Comparison of ENCODE assay signal across 11 cellular contexts in genomic region chr9:114383866-114384231, GRCh38. TPM values are rescaled to one million over a fixed set of nuclear protein-coding genes. Genes with fewer than 3 reads are reported as not detected.
DNase-seq lines count a peak whose midpoint lies in the region; ATAC-seq and TF ChIP-seq lines count a peak whose summit lies in the region.
"Had no signal": no experiment of that assay in that cellular context is flagged by ENCODE, and none has a peak within 500 bp of the region (broad histone marks: within the 10 kb centered on the region; RNA-seq: fewer than 3 reads in every experiment).

No MANE protein-coding gene starts in this region.

- H3K27me3 Mint-ChIP-seq in dendritic cell treated with granulocyte-macrophage colony-stimulating factor and Interleukin-4, amounts not matched to agents 40 ng/mL and 50 ng/mL, for 4 days = no peaks in the 10 kb centered on the region

- H3K27ac ChIP-seq in DND-41 (ENCODE audit: low read length) (peak overlapping the region; percentile 91), Karpas-422 (ENCODE audit: low read length) (peak overlapping the region; percentile 97), psoas muscle (peak overlapping the region; percentile 41), foreskin keratinocyte (no peak overlapping the region)

- no peaks in the 10 kb centered on the region for H3K9me2 ChIP-seq in Karpas-422 (replicated peaks; ENCODE audit: insufficient read depth, low read length)

- H3K4me3 ChIP-seq in DND-41 (ENCODE audit: low read depth in 1 of 2, low read length in 2 of 2) (peak overlapping the region in 1 of 2 experiments; percentile 33; a peak in 1 of 4 replicates), Karpas-422 (ENCODE audit: low read length) (peak overlapping the region; percentile 85), psoas muscle (no peak overlapping the region)

- H2AFZ ChIP-seq in DND-41 (ENCODE audit: low read depth, low read length) (no peak overlapping the region), Karpas-422 (ENCODE audit: low read length) (no peak overlapping the region)

- 57 to 75% (median 64%) methylated on average over 6 of the region's 6 CpGs for WGBS in psoas muscle, 3 donors

- peak overlapping the region; percentile 69 for H3K4me3 Mint-ChIP-seq in dendritic cell treated with granulocyte-macrophage colony-stimulating factor and Interleukin-4, amounts not matched to agents 40 ng/mL and 50 ng/mL, for 4 days

- peak overlapping the region; percentile 95 for H3K27ac Mint-ChIP-seq in dendritic cell treated with granulocyte-macrophage colony-stimulating factor and Interleukin-4, amounts not matched to agents 40 ng/mL and 50 ng/mL, for 4 days

- DNase-seq in DND-41 = peak; percentile 68
- DNase-seq in Karpas-422 = no peak
- DNase-seq in psoas muscle = no peak
- no peak for DNase-seq in foreskin keratinocyte
- DNase-seq in NCI-H1105 treated with DMSO at 0.1 percent for 48 hours (lab: John Stamatoyannopoulos, UW) = no peak
- no peak for DNase-seq in DMS53 (lab: John Stamatoyannopoulos, UW)
- no peak for DNase-seq in NCI-H524 treated with DMSO at 0.1 percent for 48 hours (lab: John Stamatoyannopoulos, UW)
- DNase-seq: stimulated activated CD4-positive, alpha-beta T cell treated with anti-CD3 and anti-CD28 coated beads, Interleukin-1b, Interleukin-23, amount 100 ng/mL, for 48 hours; SW 1271 had no signal

- H3K36me3 ChIP-seq in DND-41 (ENCODE audit: insufficient read depth, low read length) (peaks cover 56% of the 10 kb centered on the region), Karpas-422 (ENCODE audit: insufficient read depth, low read length) (peaks cover 19% of the 10 kb centered on the region), psoas muscle (ENCODE audit: insufficient read depth in 1 of 2, low read depth in 1 of 2) (peaks cover 0 to 9% of the 10 kb centered on the region in 2 donors)

- TF ChIP-seq CTCF in DND-41 (IDR thresholded peaks at IDR 0.05; ENCODE audit: borderline replicate concordance, extremely low read depth, low read length, poor library complexity, severe bottlenecking) = no peak
- no peak for TF ChIP-seq CTCF in psoas muscle (IDR thresholded peaks at IDR 0.05)
- no peak for TF ChIP-seq CTCF in foreskin keratinocyte (conservative IDR thresholded peaks at IDR 0.05)

- no peaks in the 10 kb centered on the region for H3K9me3 ChIP-seq in DND-41 (ENCODE audit: insufficient read depth, low read length, severe bottlenecking)
- H3K9me3 ChIP-seq in Karpas-422 (ENCODE audit: low read length) = no peaks in the 10 kb centered on the region
- H3K9me3 ChIP-seq in psoas muscle = no peaks in the 10 kb centered on the region

- H3K4me1 Mint-ChIP-seq in dendritic cell treated with granulocyte-macrophage colony-stimulating factor and Interleukin-4, amounts not matched to agents 40 ng/mL and 50 ng/mL, for 4 days (ENCODE audit: low read depth) = peaks cover 81% of the 10 kb centered on the region

- intact Hi-C loops in dendritic cell treated with granulocyte-macrophage colony-stimulating factor and Interleukin-4, amounts not matched to agents 40 ng/mL and 50 ng/mL, for 4 days (cut with micrococcal nuclease) = no loop called here
- intact Hi-C loops in psoas muscle (cut with DNase I) = no loop called here

- H3K4me1 ChIP-seq in DND-41 (ENCODE audit: insufficient read depth, low read length) = peaks cover 60% of the 10 kb centered on the region
- peaks cover 77% of the 10 kb centered on the region for H3K4me1 ChIP-seq in Karpas-422 (ENCODE audit: low read length)
- H3K4me1 ChIP-seq in psoas muscle = peaks cover 18% of the 10 kb centered on the region
- H3K4me1 ChIP-seq in foreskin keratinocyte = peaks cover 8% of the 10 kb centered on the region

- H3K9me3 Mint-ChIP-seq in dendritic cell treated with granulocyte-macrophage colony-stimulating factor and Interleukin-4, amounts not matched to agents 40 ng/mL and 50 ng/mL, for 4 days = no peaks in the 10 kb centered on the region

- H3K9ac ChIP-seq in DND-41 (ENCODE audit: low read depth, low read length) (peak overlapping the region; percentile 61), Karpas-422 (ENCODE audit: low read length) (peak overlapping the region; percentile 90)

- peaks cover 84% of the 10 kb centered on the region for H3K36me3 Mint-ChIP-seq in dendritic cell treated with granulocyte-macrophage colony-stimulating factor and Interleukin-4, amounts not matched to agents 40 ng/mL and 50 ng/mL, for 4 days (ENCODE audit: low read depth)

- no peaks in the 10 kb centered on the region for H3K27me3 ChIP-seq in DND-41 (ENCODE audit: insufficient read depth, low read length, poor library complexity)
- no peaks in the 10 kb centered on the region for H3K27me3 ChIP-seq in Karpas-422 (ENCODE audit: low read length)
- H3K27me3 ChIP-seq in psoas muscle (ENCODE audit: insufficient read depth in 3 of 3, low read length in 2 of 3) = no peaks in the 10 kb centered on the region
- no peaks in the 10 kb centered on the region for H3K27me3 ChIP-seq in foreskin keratinocyte

- H3K79me2 ChIP-seq in DND-41 (ENCODE audit: insufficient read depth, low read length) = peaks cover 91% of the 10 kb centered on the region
- H3K79me2 ChIP-seq in Karpas-422 (ENCODE audit: low read length) = peaks cover 95% of the 10 kb centered on the region

- ATAC-seq in DND-41 (ENCODE audit: insufficient read depth, low read depth) (peak; percentile 6; the same call in 2 of the 3 replicates), psoas muscle (no peak), foreskin keratinocyte (no peak)
- ATAC-seq: HCT116 had no signal

- H3K4me2 ChIP-seq in DND-41 (ENCODE audit: insufficient read depth, low read length) = peak overlapping the region; percentile 71
- peak overlapping the region; percentile 92 for H3K4me2 ChIP-seq in Karpas-422 (ENCODE audit: low read depth, low read length, poor library complexity, severe bottlenecking)

- H4K20me1 ChIP-seq in DND-41 (ENCODE audit: insufficient read depth, low read length) (peaks cover 17% of the 10 kb centered on the region), Karpas-422 (ENCODE audit: insufficient read depth, low read depth, low read length) (no peaks in the 10 kb centered on the region)

RNA-seq across cellular contexts. Expression of gene AKNA, which starts 3.9 kb away (rescaled TPM):
- 77.9 and 122 TPM in 2 replicates for total RNA-seq in Karpas-422 (2014; rRNA removed; shearing (Covaris generic); ENCODE audit: low replicate concordance)
- total RNA-seq in psoas muscle = 1 to 10 TPM; 2.3 to 3.9 (median 2.9) TPM
- 1 to 10 TPM; 1.5 to 2.1 (median 1.9) TPM for polyA plus RNA-seq in psoas muscle
- 5.4 and 7.9 TPM in 2 replicates for total RNA-seq in foreskin keratinocyte
- polyA plus RNA-seq in foreskin keratinocyte = 4.0 and 5.8 TPM in 2 replicates

RNA-seq across cellular contexts. Expression of gene ORM2, which starts 54.2 kb away (rescaled TPM):
- total RNA-seq in Karpas-422 (2014; rRNA removed; shearing (Covaris generic); ENCODE audit: low replicate concordance) = not detected in 2 replicates
- not detected for total RNA-seq in psoas muscle
- polyA plus RNA-seq in psoas muscle = under 1 TPM in 1 of 3 donors, not detected in 2; 0.68 TPM
- total RNA-seq in foreskin keratinocyte = not detected in 2 replicates
- not detected in 2 replicates for polyA plus RNA-seq in foreskin keratinocyte
